19 cellular contexts compared by ENCODE assay signal in genomic region chr2:43011142-43011491, GRCh38.
A peak's percentile ranks its signal among the peaks of the same experiment; 100 is the strongest.
DNase-seq lines count a peak whose midpoint lies in the region; ATAC-seq, FAIRE-seq and TF ChIP-seq lines count a peak whose summit lies in the region.
"Had no signal": no experiment of that assay in that cellular context is flagged by ENCODE, and none has a peak within 500 bp of the region (broad histone marks: within the 10 kb centered on the region; RNA-seq: fewer than 3 reads in every experiment).

No MANE protein-coding gene starts in this region.

- no peaks in the 10 kb centered on the region for H3K27me3 ChIP-seq in cardiac muscle cell
- H3K27me3 ChIP-seq in left ventricle myocardium inferior (ENCODE audit: low read depth): no peaks in the 10 kb centered on the region
- H3K27me3 ChIP-seq in HepG2 (ENCODE audit: control insufficient read depth in 1 of 2, insufficient read depth in 2 of 2, low read length in 2 of 2): no peaks in the 10 kb centered on the region
- no peaks in the 10 kb centered on the region for H3K27me3 ChIP-seq in sigmoid colon
- H3K27me3 ChIP-seq: ovary had no signal

- intact Hi-C loops in left ventricle myocardium inferior (cut with micrococcal nuclease): no loop called here
- intact Hi-C loops in HepG2 (cut with micrococcal nuclease; ENCODE audit: unreplicated experiment): no loop called here
- intact Hi-C loops in sigmoid colon (cut with DNase I): no loop called here

- H3K79me2 ChIP-seq in HepG2 (ENCODE audit: insufficient read depth, low read length): no peaks in the 10 kb centered on the region

- H3K27ac ChIP-seq in cardiac muscle cell (peak overlapping the region; percentile 1), left ventricle myocardium inferior (replicated peaks) (no peak overlapping the region), RWPE1 (peak overlapping the region; percentile 53; the same call in 1 of the 2 replicates), HepG2 (ENCODE audit: extremely low read length, insufficient read depth, low read length) (no peak overlapping the region), sigmoid colon (no peak overlapping the region)
- H3K27ac ChIP-seq: lower lobe of right lung, ovary had no signal

- H3K9me3 ChIP-seq in cardiac muscle cell (ENCODE audit: low read depth): no peaks in the 10 kb centered on the region
- peaks cover 9% of the 10 kb centered on the region for H3K9me3 ChIP-seq in left ventricle myocardium inferior (replicated peaks)
- H3K9me3 ChIP-seq in HepG2 (ENCODE audit: low read length): peaks cover 7% of the 10 kb centered on the region; the same call in 1 of the 2 replicates
- no peaks in the 10 kb centered on the region for H3K9me3 ChIP-seq in sigmoid colon
- H3K9me3 ChIP-seq: lower lobe of right lung, ovary had no signal

- H3K36me3 ChIP-seq in cardiac muscle cell: no peaks in the 10 kb centered on the region
- no peaks in the 10 kb centered on the region for H3K36me3 ChIP-seq in left ventricle myocardium inferior
- no peaks in the 10 kb centered on the region for H3K36me3 ChIP-seq in HepG2 (replicated peaks in 1 of 2; ENCODE audit: control insufficient read depth in 1 of 2, insufficient read depth in 2 of 2, low read length in 2 of 2)
- no peaks in the 10 kb centered on the region for H3K36me3 ChIP-seq in sigmoid colon
- H3K36me3 ChIP-seq: lower lobe of right lung, ovary had no signal

- no peak overlapping the region for H3K4me3 ChIP-seq in cardiac muscle cell
- no peak overlapping the region for H3K4me3 ChIP-seq in left ventricle myocardium inferior
- no peak overlapping the region for H3K4me3 ChIP-seq in HepG2 (replicated peaks in 1 of 3; ENCODE audit: insufficient read depth in 1 of 3, low read depth in 2 of 3, low read length in 3 of 3)
- H3K4me3 ChIP-seq in sigmoid colon: no peak overlapping the region
- H3K4me3 ChIP-seq: lower lobe of right lung, ovary had no signal

- FAIRE-seq in HepG2 (lab: Jason Lieb, UNC): no peak

- H3K4me2 ChIP-seq in HepG2 (ENCODE audit: low read depth, low read length): no peak overlapping the region

- H4K20me1 ChIP-seq in HepG2 (ENCODE audit: insufficient read depth, low read length): no peaks in the 10 kb centered on the region

- no peak for ATAC-seq in HepG2
- ATAC-seq in GM19452 (IDR thresholded peaks at IDR 0.05; ENCODE audit: unreplicated experiment): no peak
- ATAC-seq: lower lobe of right lung had no signal

- POLR2A ChIA-PET in RWPE1 (lab: Yijun Ruan, JAX; ENCODE audit: low non-redundant PET) (no interaction called here), HepG2 (lab: Yijun Ruan, JAX) (interaction anchor here (0.9 to 24.4 kb wide), 4 partner anchors 7 to 34 kb away, joined by 4 to 555 read pairs (median 45); no protein-coding TSS in a partner anchor)

- TF ChIP-seq CTCF in cardiac muscle cell (IDR thresholded peaks at IDR 0.05; ENCODE audit: low read depth, low read length) (no peak), left ventricle myocardium inferior (IDR thresholded peaks at IDR 0.05; ENCODE audit: borderline replicate concordance) (no peak), RWPE1 (conservative IDR thresholded peaks at IDR 0.05; ENCODE audit: low read depth) (no peak), HepG2 (CRISPR knock-in tag; IDR thresholded peaks at IDR 0.05) (no peak), sigmoid colon (IDR thresholded peaks at IDR 0.05) (no peak)

- TF ChIP-seq EP300 in HepG2 (IDR thresholded peaks at IDR 0.05; ENCODE audit: low read depth in 2 of 2, low read length in 2 of 2): no peak
- TF ChIP-seq EP300 in HepG2 (CRISPR knock-in tag; IDR thresholded peaks at IDR 0.05; ENCODE audit: borderline replicate concordance): no peak
- TF ChIP-seq EP300 in sigmoid colon (IDR thresholded peaks at IDR 0.05): no peak

- no TSS peak for BruUV-seq in HepG2 (replicated peaks; lab: Mats Ljungman, UMichigan)

- peaks cover 10% of the 10 kb centered on the region for H3K4me1 ChIP-seq in cardiac muscle cell (ENCODE audit: low read depth)
- H3K4me1 ChIP-seq in left ventricle myocardium inferior: no peaks in the 10 kb centered on the region
- H3K4me1 ChIP-seq in HepG2 (ENCODE audit: insufficient read depth, low read length): peaks cover 56% of the 10 kb centered on the region
- no peaks in the 10 kb centered on the region for H3K4me1 ChIP-seq in sigmoid colon

- no peak overlapping the region for H3K9ac ChIP-seq in HepG2 (ENCODE audit: insufficient read depth, low read depth, low read length)

- CTCF ChIA-PET in RWPE1 (lab: Yijun Ruan, JAX): no interaction called here
- CTCF ChIA-PET in HepG2 (lab: Yijun Ruan, JAX; ENCODE audit: low intra/inter-chr PET ratio, low total read pairs): no interaction called here

- peak in 1 of 2 donors; percentile 36 for DNase-seq in cardiac muscle cell (ENCODE audit: low read depth in 1 of 2, low spot score in 1 of 2)
- no peak for DNase-seq in left ventricle myocardium inferior
- no peak for DNase-seq in RWPE1 (ENCODE audit: low spot score)
- no peak for DNase-seq in HepG2 (ENCODE audit: low spot score)
- DNase-seq in sigmoid colon: no peak
- no peak for DNase-seq in NCI-H2171 treated with DMSO at 0.1 percent for 48 hours (lab: John Stamatoyannopoulos, UW)
- DNase-seq in HuH-7 (ENCODE audit: low spot score): no peak
- DNase-seq: activated CD4-positive, alpha-beta T cell treated with anti-CD3 and anti-CD28 coated beads, Interleukin-2, amount 10 ng/mL, durations not matched to agents 24 days and 14 days; activated gamma-delta T cell treated with Interleukin-2 at 50 U/mL for 16 hours; amygdala; effector CD8-positive, alpha-beta T cell; lower lobe of right lung; NCI-H1930; NK-92 treated with Interleukin-12 subunit alpha and Interleukin-12 subunit beta, amount 100 ng/mL, for 24 hours; ovary; stimulated activated CD4-positive, alpha-beta T cell treated with anti-CD3 and anti-CD28 coated beads, Interleukin-1b, Interleukin-23, amount 100 ng/mL, for 48 hours; stimulated activated naive CD4-positive, alpha-beta T cell; SW 1271 had no signal

- TF ChIP-seq POLR2A in HepG2 (IDR thresholded peaks at IDR 0.05; ENCODE audit: insufficient read depth in 1 of 2, low read depth in 2 of 2, low read length in 2 of 2) (no peak), sigmoid colon (IDR thresholded peaks at IDR 0.05) (no peak)

- TF ChIP-seq RAD21 in HepG2 (CRISPR knock-in tag; IDR thresholded peaks at IDR 0.05): no peak

- 100% methylated on average over 1 of the region's 1 CpG for WGBS in HepG2 (ENCODE audit: low lambda C conversion rate)
- WGBS in sigmoid colon, 2 donors: 32 to 66% methylated on average over 1 of the region's 1 CpG

- in situ Hi-C loops in HepG2 (cut with HindIII; ENCODE audit: extremely low pct_ligation_motif_present, low pct_unique_long_range_greater_than_20kb): no loop called here

- peak overlapping the region; percentile 51 for H2AFZ ChIP-seq in HepG2 (ENCODE audit: low read length)

TF ChIP-seq in HepG2, 621 proteins besides CTCF, POLR2A, EP300 and RAD21:
- TF ChIP-seq HOXA3 (CRISPR knock-in tag; IDR thresholded peaks at IDR 0.05) (no peak), ZNF713 (CRISPR knock-in tag; IDR thresholded peaks at IDR 0.05) (no peak), NAIF1 (CRISPR knock-in tag; IDR thresholded peaks at IDR 0.05; ENCODE audit: borderline replicate concordance) (no peak), SMAD9 (CRISPR knock-in tag; IDR thresholded peaks at IDR 0.05) (no peak), ZFP36L2 (CRISPR knock-in tag; IDR thresholded peaks at IDR 0.05) (no peak), RBM22 (optimal IDR thresholded peaks at IDR 0.05; ENCODE audit: low read length) (no peak), MAFF (IDR thresholded peaks at IDR 0.05; ENCODE audit: low read depth, low read length) (no peak), MTA3 (CRISPR knock-in tag; IDR thresholded peaks at IDR 0.05) (no peak), PRDM4 (CRISPR knock-in tag; IDR thresholded peaks at IDR 0.05; ENCODE audit: borderline replicate concordance) (no peak), ZNF589 (CRISPR knock-in tag; conservative IDR thresholded peaks at IDR 0.05) (no peak), FOXO4 (CRISPR knock-in tag; conservative IDR thresholded peaks at IDR 0.05) (no peak), TGIF2 (CRISPR knock-in tag; IDR thresholded peaks at IDR 0.05) (no peak)
TF ChIP-seq in HepG2: peak in this region for 0.

Comparison
In these comparisons a context has a peak if more than half of its experiments do, and no peak if none do; other contexts are left out.
1. H3K27ac ChIP-seq: peak in cardiac muscle cell (single experiment) and RWPE1 (single experiment); none in left ventricle myocardium inferior (single experiment), HepG2 (single experiment) and sigmoid colon (0 of 4).